9 cellular contexts compared by ENCODE assay signal in the genomic region with DNA sequence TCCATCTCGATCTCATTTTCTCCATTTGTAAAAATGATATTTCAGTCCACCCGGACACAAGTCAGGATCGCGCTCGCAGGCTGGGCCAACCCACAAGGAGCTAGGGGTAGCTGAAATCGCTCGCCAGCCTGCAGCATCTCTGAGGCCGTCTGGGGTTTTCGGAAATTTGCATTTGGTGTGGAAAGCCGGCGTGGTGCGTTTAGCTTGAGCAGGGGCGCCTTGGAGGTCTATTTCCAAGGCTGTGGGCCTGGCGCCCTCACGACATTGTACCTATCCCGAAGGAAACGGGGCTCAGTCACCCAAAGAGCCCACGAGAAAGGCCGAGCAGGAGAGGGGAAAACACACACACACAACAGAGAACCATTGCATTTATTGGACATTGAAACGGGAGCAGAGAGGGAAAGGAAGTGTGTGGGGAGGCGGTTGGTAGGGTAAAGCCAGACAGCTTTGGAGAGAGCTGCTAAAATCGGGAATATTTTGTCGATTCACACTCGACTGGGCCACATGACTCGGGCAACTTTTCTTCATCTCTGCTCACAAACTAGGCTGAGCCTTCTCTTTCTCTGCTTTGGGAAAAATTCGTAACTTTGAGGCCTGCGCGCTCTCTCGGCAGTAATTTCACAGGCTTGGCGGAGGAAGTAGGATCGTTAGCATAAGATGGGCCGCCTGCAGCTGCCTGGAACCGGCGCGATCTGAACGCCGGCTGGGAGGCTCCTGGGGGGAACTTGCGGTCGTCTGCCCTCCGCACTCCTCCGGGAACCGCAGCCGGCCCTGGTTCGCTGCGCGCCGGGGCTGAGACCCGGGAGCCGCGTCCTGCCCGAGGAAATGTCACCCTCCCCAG. TPM values are rescaled to one million over a fixed set of nuclear protein-coding genes. Genes with fewer than 3 reads are reported as not detected.
A peak's percentile ranks its signal among the peaks of the same experiment; 100 is the strongest.
DNase-seq lines count a peak whose midpoint lies in the region; ATAC-seq and TF ChIP-seq lines count a peak whose summit lies in the region.
"Had no signal": no experiment of that assay in that cellular context is flagged by ENCODE, and none has a peak within 500 bp of the region (broad histone marks: within the 10 kb centered on the region; RNA-seq: fewer than 3 reads in every experiment).

No MANE protein-coding gene starts in this region.

- peak overlapping the region; percentile 4 to 60 for H3K4me3 ChIP-seq in esophagus (ENCODE audit: low read depth in 1 of 2, low read length in 2 of 2)
- H3K4me3 ChIP-seq in psoas muscle: peak overlapping the region; percentile 84
- H3K4me3 ChIP-seq: body of pancreas had no signal

- CTCF ChIA-PET in GM10248 (lab: Yijun Ruan, JAX): interaction anchor here (0.8 to 4.2 kb wide), 16 partner anchors 12 to 1033 kb away, joined by 3 to 57 read pairs (median 10); no protein-coding TSS in a partner anchor

- intact Hi-C loops in psoas muscle (cut with DNase I) (loop anchor here (2.0 to 5.0 kb wide), 7 partner anchors 329 to 1019 kb away; no protein-coding TSS in a partner anchor), Right ventricle myocardium superior (cut with DNase I) (loop anchor here (10.0 kb wide), 2 partner anchors 686 to 1016 kb away; no protein-coding TSS in a partner anchor)

- POLR2A ChIA-PET in GM10248 (lab: Yijun Ruan, JAX): no interaction called here

- H3K36me3 ChIP-seq in esophagus (ENCODE audit: control insufficient read depth in 2 of 2, insufficient read depth in 2 of 2, low read length in 1 of 2) (no peaks in the 10 kb centered on the region), psoas muscle (ENCODE audit: insufficient read depth in 1 of 2, low read depth in 1 of 2) (no peaks in the 10 kb centered on the region)

- H3K27me3 ChIP-seq in esophagus (ENCODE audit: control insufficient read depth in 1 of 2, insufficient read depth in 2 of 2, low read length in 2 of 2): peaks cover 12 to 48% of the 10 kb centered on the region in 2 donors
- H3K27me3 ChIP-seq in psoas muscle (ENCODE audit: insufficient read depth in 3 of 3, low read length in 2 of 3): peaks cover 0 to 4% (median 2%) of the 10 kb centered on the region in 3 donors

- H3K4me1 ChIP-seq in esophagus (ENCODE audit: control insufficient read depth in 2 of 2, insufficient read depth in 2 of 2, low read length in 1 of 2): peaks cover 6% of the 10 kb centered on the region in 2 donors
- H3K4me1 ChIP-seq in psoas muscle: peaks cover 36% of the 10 kb centered on the region

- 14 to 18% methylated on average over 51 of the region's 51 CpGs for WGBS in esophagus, 2 donors
- WGBS in psoas muscle, 3 donors: 36 to 42% (median 38%) methylated on average over 51 of the region's 51 CpGs

- DNase-seq in GM03348 (ENCODE audit: low spot score) (peak; percentile 47), NCI-H345 (lab: John Stamatoyannopoulos, UW) (peak; percentile 50), psoas muscle (no peak), GM10248 (ENCODE audit: extremely low spot score) (no peak), Right ventricle myocardium superior (no peak)
- no peak for DNase-seq in stimulated activated CD4-positive, alpha-beta T cell treated with anti-CD3 and anti-CD28 coated beads, Interleukin-1b, Interleukin-23, amount 100 ng/mL, for 48 hours
- DNase-seq: body of pancreas had no signal

- peak in 1 of 4 donors; percentile 11 for ATAC-seq in psoas muscle
- no peak for ATAC-seq in GM21529 (IDR thresholded peaks at IDR 0.05; ENCODE audit: unreplicated experiment)
- ATAC-seq in Right ventricle myocardium superior (ENCODE audit: poor library complexity): no peak

- H3K27ac ChIP-seq in esophagus (ENCODE audit: low read depth in 2 of 2, low read length in 1 of 2) (peak overlapping the region; percentile 9 to 26), psoas muscle (peak overlapping the region; percentile 93)
- H3K27ac ChIP-seq: body of pancreas had no signal

- H3K9me3 ChIP-seq in esophagus (ENCODE audit: control insufficient read depth in 2 of 2, insufficient read depth in 1 of 2, low read depth in 1 of 2, low read length in 1 of 2): peaks cover 0 to 4% of the 10 kb centered on the region in 2 donors
- H3K9me3 ChIP-seq in psoas muscle: no peaks in the 10 kb centered on the region
- H3K9me3 ChIP-seq: body of pancreas had no signal

- TF ChIP-seq CTCF in psoas muscle (IDR thresholded peaks at IDR 0.05) (no peak), GM10248 (IDR thresholded peaks at IDR 0.05; ENCODE audit: control extremely low read depth, extremely low read depth, low read depth, missing control alignments) (no peak)

RNA-seq across cellular contexts. Expression of a gene that starts 1.1 kb away (rescaled TPM):
- 1 to 10 TPM; 1.0 to 1.3 TPM for polyA plus RNA-seq in esophagus
- total RNA-seq in psoas muscle: 10 to 100 TPM in 2 of 4 donors, 1 to 10 TPM in 2; 3.3 to 15.9 (median 9.1) TPM
- 10 to 100 TPM in 2 of 3 donors, 1 to 10 TPM in 1; 8.2 to 52.5 (median 12.9) TPM for polyA plus RNA-seq in psoas muscle
- total RNA-seq in Right ventricle myocardium superior: 0.32 TPM

RNA-seq across cellular contexts. Expression of a gene that starts 5.9 kb away (rescaled TPM):
- polyA plus RNA-seq in esophagus (1 to 10 TPM in 1 of 2 donors, under 1 TPM in 1; 0.99 to 2.4 TPM), psoas muscle (1 to 10 TPM; 1.4 to 4.1 (median 1.7) TPM)
- total RNA-seq in psoas muscle (1 to 10 TPM in 2 of 4 donors, under 1 TPM in 2; 0.43 to 4.4 (median 2.4) TPM), Right ventricle myocardium superior (not detected)

RNA-seq across cellular contexts. Expression of a gene that starts 11.8 kb away (rescaled TPM):
- polyA plus RNA-seq in esophagus (under 1 TPM; 0.18 to 0.31 TPM), psoas muscle (under 1 TPM in 2 of 3 donors, not detected in 1; 0.03 to 0.04 TPM)
- total RNA-seq in psoas muscle (not detected), Right ventricle myocardium superior (not detected)

RNA-seq across cellular contexts. Expression of a gene that starts 21.3 kb away (rescaled TPM):
- polyA plus RNA-seq in esophagus (under 1 TPM in 1 of 2 donors, not detected in 1; 0.08 TPM), psoas muscle (not detected)
- total RNA-seq in psoas muscle (not detected), Right ventricle myocardium superior (not detected)
- total RNA-seq: body of pancreas had no signal

RNA-seq across cellular contexts. Expression of a gene that starts 23.0 kb away (rescaled TPM):
- polyA plus RNA-seq in esophagus (1 to 10 TPM in 1 of 2 donors, under 1 TPM in 1; 0.61 to 1.0 TPM), psoas muscle (1 to 10 TPM; 1.1 to 1.4 (median 1.2) TPM)
- total RNA-seq in psoas muscle (1 to 10 TPM in 3 of 4 donors, under 1 TPM in 1; 0.26 to 4.1 (median 1.4) TPM), Right ventricle myocardium superior (not detected)

Comparison
In these comparisons a context has a peak if more than half of its experiments do, and no peak if none do; other contexts are left out.
1. DNase-seq: peak in GM03348 (single experiment) and NCI-H345 (single experiment); none in psoas muscle (0 of 2), stimulated activated CD4-positive, alpha-beta T cell treated with anti-CD3 and anti-CD28 coated beads, Interleukin-1b, Interleukin-23, amount 100 ng/mL, for 48 hours (single experiment), GM10248 (single experiment) and Right ventricle myocardium superior (single experiment).